Comparison of ENCODE assay signal across 19 cellular contexts in the genomic region with DNA sequence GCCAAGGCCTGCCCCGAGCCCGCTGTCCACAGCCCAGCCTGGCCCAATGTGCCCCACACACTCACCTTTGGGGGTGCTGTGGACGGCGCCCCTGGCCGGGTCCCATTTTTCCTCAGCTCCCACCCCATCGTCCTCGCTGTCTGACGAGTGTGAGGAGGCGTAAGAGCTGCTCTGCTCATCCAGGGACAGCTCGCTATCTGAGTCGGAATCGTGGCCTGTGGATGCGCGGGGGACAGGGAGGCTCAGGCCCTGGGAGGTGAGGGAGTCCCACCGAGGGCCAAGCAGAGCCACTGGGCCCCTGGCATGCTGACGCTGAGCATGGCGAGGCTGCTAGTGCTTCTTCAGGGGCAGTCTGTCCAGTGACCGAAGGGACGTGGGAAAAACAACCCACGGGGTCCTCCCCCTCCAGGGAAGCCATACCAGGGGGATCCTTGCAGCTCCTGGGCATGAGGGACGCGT. TPM values are rescaled to one million over a fixed set of nuclear protein-coding genes. Genes with fewer than 3 reads are reported as not detected.
A peak's percentile ranks its signal among the peaks of the same experiment; 100 is the strongest.
DNase-seq lines count a peak whose midpoint lies in the region; FAIRE-seq and TF ChIP-seq lines count a peak whose summit lies in the region.
"Had no signal": no experiment of that assay in that cellular context is flagged by ENCODE, and none has a peak within 500 bp of the region (broad histone marks: within the 10 kb centered on the region; RNA-seq: fewer than 3 reads in every experiment).

No MANE protein-coding gene starts in this region.

- intact Hi-C loops in kidney (cut with DNase I) (no loop called here), spleen (cut with DNase I; ENCODE audit: low total_unique reads) (loop anchor here (5.0 kb wide), 1 partner anchor 177 kb away; no protein-coding TSS in a partner anchor)

- TF ChIP-seq CTCF in kidney (IDR thresholded peaks at IDR 0.05; ENCODE audit: borderline replicate concordance, extremely low read depth, insufficient read depth) (no peak), spleen (IDR thresholded peaks at IDR 0.05 in 8 of 11, conservative IDR thresholded peaks at IDR 0.05 in 3 of 11) (no peak)

- no peaks in the 10 kb centered on the region for H3K36me3 ChIP-seq in BLaER1
- peaks cover 2 to 9% of the 10 kb centered on the region in 2 donors for H3K36me3 ChIP-seq in kidney (ENCODE audit: control insufficient read depth in 1 of 2, insufficient read depth in 2 of 2, low read length in 2 of 2)
- H3K36me3 ChIP-seq in spleen = peaks cover 0 to 30% (median 0%) of the 10 kb centered on the region in 6 donors

- H3K9me3 ChIP-seq in BLaER1 = no peaks in the 10 kb centered on the region
- H3K9me3 ChIP-seq in kidney (ENCODE audit: control insufficient read depth in 1 of 2, low read length in 2 of 2) = no peaks in the 10 kb centered on the region
- H3K9me3 ChIP-seq in spleen = no peaks in the 10 kb centered on the region

- no peak overlapping the region for H3K27ac ChIP-seq in BLaER1
- H3K27ac ChIP-seq in kidney (ENCODE audit: low read depth in 2 of 2, low read length in 2 of 2) = no peak overlapping the region
- H3K27ac ChIP-seq in spleen = no peak overlapping the region
- H3K27ac ChIP-seq: 22Rv1 had no signal

- H3K4me1 ChIP-seq in BLaER1 = peaks cover 64% of the 10 kb centered on the region
- H3K4me1 ChIP-seq in kidney (ENCODE audit: control insufficient read depth in 1 of 2, insufficient read depth in 1 of 2, low read depth in 1 of 2, low read length in 2 of 2) = peaks cover 3% of the 10 kb centered on the region in 2 donors
- peaks cover 0 to 16% (median 8%) of the 10 kb centered on the region in 6 donors for H3K4me1 ChIP-seq in spleen

- no peak for TF ChIP-seq POLR2A in spleen (IDR thresholded peaks at IDR 0.05)

- H4K20me1 ChIP-seq in BLaER1 = peaks cover 86% of the 10 kb centered on the region

- H3K27me3 ChIP-seq in BLaER1 (peaks cover 59% of the 10 kb centered on the region), spleen (replicated peaks in 1 of 7) (peaks cover 0 to 41% (median 12%) of the 10 kb centered on the region in 7 donors)

- H3K4me3 ChIP-seq in BLaER1 (peak overlapping the region; percentile 19; the same call in 1 of the 2 replicates), kidney (ENCODE audit: low read length in 2 of 2) (no peak overlapping the region), spleen (no peak overlapping the region)
- H3K4me3 ChIP-seq: GM12878 had no signal

- peak overlapping the region; percentile 89 for H3K4me2 ChIP-seq in BLaER1

- no peak for FAIRE-seq in kidney (lab: Jason Lieb, UNC)
- no peak for FAIRE-seq in GM19239 (lab: Jason Lieb, UNC)
- FAIRE-seq: A204.1, GM12878 had no signal

- WGBS in spleen, 5 donors = 88 to 95% (median 91%) methylated on average over 14 to 22 of the region's 22 CpGs

- DNase-seq in DMS53 (lab: John Stamatoyannopoulos, UW) = peak; percentile 39
- DNase-seq in DMS53 treated with DMSO at 0.1 percent for 48 hours (lab: John Stamatoyannopoulos, UW; ENCODE audit: unreplicated experiment) = no peak
- peak; percentile 71 for DNase-seq in kidney
- DNase-seq in spleen = peak; percentile 72
- DNase-seq in activated naive CD4-positive, alpha-beta T cell (lab: John Stamatoyannopoulos, UW) = no peak
- no peak for DNase-seq in GM19239 (ENCODE audit: insufficient read length, low spot score)
- DNase-seq: C1 segment of cervical spinal cord; Calu3; CD4-positive, alpha-beta memory T cell; COR-L47; DMS79; EL; GDM1; GOT3; H9 had no signal

- no peak overlapping the region for H3K9ac ChIP-seq in BLaER1
- H3K9ac ChIP-seq in kidney (ENCODE audit: low read length in 2 of 2) = no peak overlapping the region

RNA-seq across cellular contexts. Expression of a gene that starts 29.7 kb away (rescaled TPM):
- total RNA-seq in kidney = 40.5 TPM
- polyA plus RNA-seq in kidney (ENCODE audit: insufficient read depth, low read depth, low replicate concordance) = 41.1 TPM
- 10 to 100 TPM; 43.1 to 59.6 (median 49.8) TPM for total RNA-seq in spleen
- 10 to 100 TPM; 23.7 to 32.4 (median 25.0) TPM for polyA plus RNA-seq in spleen

Comparison
In these comparisons a context has a peak if more than half of its experiments do, and no peak if none do; other contexts are left out.
1. DNase-seq: peak in DMS53 (single experiment), kidney (single experiment) and spleen (single experiment); none in DMS53 treated with DMSO at 0.1 percent for 48 hours (single experiment), activated naive CD4-positive, alpha-beta T cell (0 of 4) and GM19239 (single experiment).